ENCODE assay signal across 8 cellular contexts in genomic region chr13:29594310-29594709, GRCh38. TPM values are rescaled to one million over a fixed set of nuclear protein-coding genes. Genes with fewer than 3 reads are reported as not detected.
A peak's percentile ranks its signal among the peaks of the same experiment; 100 is the strongest.
DNase-seq lines count a peak whose midpoint lies in the region; ATAC-seq and TF ChIP-seq lines count a peak whose summit lies in the region.

No MANE protein-coding gene starts in this region.

- TF ChIP-seq POLR2A in vagina (IDR thresholded peaks at IDR 0.05), result peak in 1 of 2 donors; percentile 27

- H3K36me3 ChIP-seq in BLaER1 (peaks cover 39% of the 10 kb centered on the region), neuronal stem cell (replicated peaks in 1 of 2; ENCODE audit: control insufficient read depth in 2 of 2, insufficient read depth in 2 of 2, low read length in 2 of 2) (peaks cover 0 to 6% of the 10 kb centered on the region in 2 donors), vagina (no peaks in the 10 kb centered on the region)

- no peak overlapping the region for H3K14ac ChIP-seq in neuronal stem cell (ENCODE audit: low read length)

- H4K20me1 ChIP-seq in BLaER1, result peaks cover 50% of the 10 kb centered on the region

- no CpG with 5 or more reads among the region's 9 CpGs for WGBS in neuronal stem cell (ENCODE audit: extremely low coverage in 2 of 2, insufficient read length in 2 of 2, insufficient replicate concordance in 1 of 2), 2 donors

- no peak overlapping the region for H3K4ac ChIP-seq in neuronal stem cell (ENCODE audit: low read length)

- H2BK15ac ChIP-seq in neuronal stem cell (ENCODE audit: low read length), result no peak overlapping the region

- no peak overlapping the region for H2AK5ac ChIP-seq in neuronal stem cell (ENCODE audit: low read depth, low read length)

- DNase-seq in NCI-H748 (lab: John Stamatoyannopoulos, UW; ENCODE audit: unreplicated experiment), result peak; percentile 88
- DNase-seq in activated T-cell treated with anti-CD3 and anti-CD28 coated beads for 48 hours (ENCODE audit: low read depth), result peak; percentile 28
- DNase-seq in fibroblast of peridontal ligament (ENCODE audit: extremely low read depth), result peak; percentile 73
- peak; percentile 24 for DNase-seq in neuronal stem cell (ENCODE audit: low spot score)
- no peak for DNase-seq in vagina (ENCODE audit: extremely low spot score in 2 of 2)

- intact Hi-C loops in vagina (cut with DNase I), result no loop called here

- H3K4me2 ChIP-seq in BLaER1 (peak overlapping the region; percentile 82), neuronal stem cell (ENCODE audit: insufficient read depth, low read length, poor library complexity, severe bottlenecking) (peak overlapping the region; percentile 94)

- peaks cover 9% of the 10 kb centered on the region for H3K79me1 ChIP-seq in neuronal stem cell (ENCODE audit: low read depth, low read length)

- H3K4me1 ChIP-seq in BLaER1 (peaks cover 47% of the 10 kb centered on the region), neuronal stem cell (ENCODE audit: control insufficient read depth in 2 of 2, insufficient read depth in 1 of 2, low read depth in 1 of 2, low read length in 2 of 2) (peaks cover 2 to 10% of the 10 kb centered on the region in 2 donors), vagina (peaks cover 32% of the 10 kb centered on the region)

- no peak overlapping the region for H2BK12ac ChIP-seq in neuronal stem cell (ENCODE audit: low read length)

- H3K27me3 ChIP-seq in BLaER1 (no peaks in the 10 kb centered on the region), neuronal stem cell (ENCODE audit: control insufficient read depth in 3 of 3, insufficient read depth in 3 of 3, low read depth in 1 of 3, low read length in 3 of 3) (peaks cover 0 to 14% (median 2%) of the 10 kb centered on the region in 3 experiments), vagina (no peaks in the 10 kb centered on the region)

- H4K91ac ChIP-seq in neuronal stem cell (ENCODE audit: low read depth, low read length, poor library complexity), result no peak overlapping the region

- H2AFZ ChIP-seq in neuronal stem cell (ENCODE audit: low read length), result peak overlapping the region; percentile 97

- H3K27ac ChIP-seq in BLaER1 (peak overlapping the region; percentile 99), neuronal stem cell (replicated peaks; ENCODE audit: low read length) (no peak overlapping the region), vagina (peak overlapping the region; percentile 98)

- H4K8ac ChIP-seq in neuronal stem cell (ENCODE audit: low read depth, low read length), result no peak overlapping the region

- no peak for TF ChIP-seq CTCF in vagina (IDR thresholded peaks at IDR 0.05)

- no peak overlapping the region for H2BK5ac ChIP-seq in neuronal stem cell (ENCODE audit: low read length)

- no peak overlapping the region for H3K18ac ChIP-seq in neuronal stem cell (ENCODE audit: low read length)

- H3K9ac ChIP-seq in BLaER1 (peak overlapping the region; percentile 99), neuronal stem cell (ENCODE audit: low read depth, low read length, poor library complexity) (peak overlapping the region; percentile 93)

- H3K4me3 ChIP-seq in BLaER1 (peak overlapping the region; percentile 98), neuronal stem cell (ENCODE audit: low read length in 2 of 2) (peak overlapping the region; percentile 84 to 95), vagina (peak overlapping the region; percentile 81 to 95)

- H2BK120ac ChIP-seq in neuronal stem cell (ENCODE audit: low read depth, low read length), result no peak overlapping the region

- ATAC-seq in GM18909 (IDR thresholded peaks at IDR 0.05; ENCODE audit: poor library complexity, unreplicated experiment) (peak; percentile 30), HG03135 (IDR thresholded peaks at IDR 0.05; ENCODE audit: unreplicated experiment) (peak; percentile 27)

- no peaks in the 10 kb centered on the region for H3K9me3 ChIP-seq in BLaER1
- no peaks in the 10 kb centered on the region for H3K9me3 ChIP-seq in neuronal stem cell (replicated peaks in 1 of 2; ENCODE audit: control insufficient read depth in 2 of 2, insufficient read depth in 1 of 2, low read depth in 1 of 2, low read length in 2 of 2)
- no peaks in the 10 kb centered on the region for H3K9me3 ChIP-seq in vagina

- peak overlapping the region; percentile 38 for H3K23ac ChIP-seq in neuronal stem cell (ENCODE audit: low read depth, low read length, poor library complexity)

RNA-seq across cellular contexts. Expression of gene SLC7A1, which starts 1.2 kb away (rescaled TPM):
- 13.7 TPM for polyA plus RNA-seq in neuronal stem cell (2013, experiment 1 of 2)
- 13.8 TPM for polyA plus RNA-seq in neuronal stem cell (2013, experiment 2 of 2)
- total RNA-seq in vagina, result 43.2 TPM

Comparison
In these comparisons a context has a peak if more than half of its experiments do, and no peak if none do; other contexts are left out.
1. DNase-seq: peak in NCI-H748 (single experiment), activated T-cell treated with anti-CD3 and anti-CD28 coated beads for 48 hours (single experiment), fibroblast of peridontal ligament (single experiment) and neuronal stem cell (single experiment); none in vagina (0 of 2).
2. Peak in every context shown above with its lines, with median percentiles within 50 percentile points of each other: H3K4me3 ChIP-seq.